ENCODE assay signal across 8 cellular contexts in genomic region chr3:87227104-87227834, GRCh38. TPM values are rescaled to one million over a fixed set of nuclear protein-coding genes. Genes with fewer than 3 reads are reported as not detected.
DNase-seq lines count a peak whose midpoint lies in the region; ATAC-seq and TF ChIP-seq lines count a peak whose summit lies in the region.

CHMP2B (plus strand) TSS chr3:87227309; CDS start chr3:87227523, 214 bp downstream.

- H3K4me3 Mint-ChIP-seq in T-helper 1 cell treated with Interleukin-12 subunit alpha and Interleukin-12 subunit beta and Interleukin-4 antibody, amounts not matched to agents 30 μg/mL and 1 μg/mL, for 36 hours: peak within 1 kb of the TSS; percentile 95

- TF ChIP-seq POLR2A in upper lobe of left lung (IDR thresholded peaks at IDR 0.05): peak in 3 of 4 donors; percentile 75 to 91 (median 82)

- no peak for TF ChIP-seq EP300 in upper lobe of left lung (IDR thresholded peaks at IDR 0.05)

- peaks cover 7% of the 10 kb centered on the region for H3K36me3 Mint-ChIP-seq in T-helper 1 cell treated with Interleukin-12 subunit alpha and Interleukin-12 subunit beta and Interleukin-4 antibody, amounts not matched to agents 30 μg/mL and 1 μg/mL, for 36 hours (ENCODE audit: low read depth)

- no peaks in the 10 kb centered on the region for H3K36me3 ChIP-seq in upper lobe of left lung

- peak; percentile 54 for DNase-seq in NCI-H1694 treated with DMSO at 0.1 percent for 48 hours (lab: John Stamatoyannopoulos, UW)
- DNase-seq in amniotic stem cell (lab: John Stamatoyannopoulos, UW): peak; percentile 79
- peak; percentile 94 for DNase-seq in left cardiac atrium
- DNase-seq in posterior vena cava (ENCODE audit: low spot score): peak; percentile 98
- peak; percentile 95 to 99 for DNase-seq in upper lobe of left lung

- peaks cover 4% of the 10 kb centered on the region for H3K9me3 Mint-ChIP-seq in T-helper 1 cell treated with Interleukin-12 subunit alpha and Interleukin-12 subunit beta and Interleukin-4 antibody, amounts not matched to agents 30 μg/mL and 1 μg/mL, for 36 hours

- peaks cover 16 to 30% (median 22%) of the 10 kb centered on the region in 4 donors for H3K4me1 ChIP-seq in upper lobe of left lung

- H3K27ac ChIP-seq in upper lobe of left lung: peak within 1 kb of the TSS; percentile 95 to 98 (median 97)

- TF ChIP-seq CTCF in upper lobe of left lung (IDR thresholded peaks at IDR 0.05): peak in 1 of 6 experiments; percentile 10

- peak within 1 kb of the TSS; percentile 65 to 92 (median 88) for H3K4me3 ChIP-seq in upper lobe of left lung

- H3K27me3 ChIP-seq in upper lobe of left lung: no peaks in the 10 kb centered on the region

- 0% methylated on average over 37 to 48 of the region's 59 CpGs for WGBS in upper lobe of left lung, 2 donors

- peaks cover 22% of the 10 kb centered on the region for H3K27me3 Mint-ChIP-seq in T-helper 1 cell treated with Interleukin-12 subunit alpha and Interleukin-12 subunit beta and Interleukin-4 antibody, amounts not matched to agents 30 μg/mL and 1 μg/mL, for 36 hours (ENCODE audit: low read depth)

- no peaks in the 10 kb centered on the region for H3K9me3 ChIP-seq in upper lobe of left lung

- ATAC-seq in GM18499 (IDR thresholded peaks at IDR 0.05; ENCODE audit: insufficient read depth, unreplicated experiment) (peak; percentile 94), HG02938 (IDR thresholded peaks at IDR 0.05; ENCODE audit: unreplicated experiment) (peak; percentile 96), left cardiac atrium (peak; percentile 98 to 99), upper lobe of left lung (ENCODE audit: low FRiP score in 2 of 2) (peak; percentile 96 to 98)

- intact Hi-C loops in left cardiac atrium (cut with DNase I) (no loop called here), posterior vena cava (cut with DNase I) (no loop called here)

- H3K4me1 Mint-ChIP-seq in T-helper 1 cell treated with Interleukin-12 subunit alpha and Interleukin-12 subunit beta and Interleukin-4 antibody, amounts not matched to agents 30 μg/mL and 1 μg/mL, for 36 hours (ENCODE audit: low read depth): peaks cover 25% of the 10 kb centered on the region

- peak within 1 kb of the TSS; percentile 93 for H3K27ac Mint-ChIP-seq in T-helper 1 cell treated with Interleukin-12 subunit alpha and Interleukin-12 subunit beta and Interleukin-4 antibody, amounts not matched to agents 30 μg/mL and 1 μg/mL, for 36 hours

RNA-seq across cellular contexts. Expression of gene CHMP2B, which starts in this region (rescaled TPM):
- total RNA-seq in left cardiac atrium (10 to 100 TPM; 27.0 to 41.8 TPM), posterior vena cava (10 to 100 TPM; 45.0 to 60.8 TPM), upper lobe of left lung (10 to 100 TPM; 15.7 to 56.3 (median 38.9) TPM)

Comparison
In these comparisons a context has a peak if more than half of its experiments do, and no peak if none do; other contexts are left out.
1. Peak in every context shown above with its lines: DNase-seq, ATAC-seq, H3K4me3 ChIP-seq and H3K27ac ChIP-seq.